ENCODE assay signal across 1 cellular context in genomic region chr3:14761121-14761672, GRCh38.
TF ChIP-seq lines count a peak whose summit lies in the region.

No MANE protein-coding gene starts in this region.

TF ChIP-seq in H1, 55 proteins besides CTCF, POLR2A, EP300 and RAD21:
- TF ChIP-seq NRF1 (IDR thresholded peaks at IDR 0.05; ENCODE audit: low read depth, low read length) (no peak), EZH2 (IDR thresholded peaks at IDR 0.05; ENCODE audit: low read depth, low read length, severe bottlenecking) (no peak), TAF1 (IDR thresholded peaks at IDR 0.05; ENCODE audit: low read depth, low read length) (no peak), SP2 (IDR thresholded peaks at IDR 0.05; ENCODE audit: low read length) (no peak), SIRT6 (IDR thresholded peaks at IDR 0.05; ENCODE audit: low read length) (no peak), CTBP2 (IDR thresholded peaks at IDR 0.05; ENCODE audit: borderline replicate concordance, insufficient read depth, insufficient read length, low read length) (no peak), ATF3 (IDR thresholded peaks at IDR 0.05; ENCODE audit: insufficient read depth, low read depth, low read length) (no peak), GABPA (IDR thresholded peaks at IDR 0.05; ENCODE audit: borderline replicate concordance, insufficient read depth, low read length) (no peak), YY1 (IDR thresholded peaks at IDR 0.05; ENCODE audit: low read depth, low read length) (no peak), ASH2L (IDR thresholded peaks at IDR 0.05; ENCODE audit: low read length) (no peak), HDAC6 (IDR thresholded peaks at IDR 0.05; ENCODE audit: low read depth, low read length) (no peak), MAFK (IDR thresholded peaks at IDR 0.05; ENCODE audit: low read depth, low read length) (no peak), SIX5 (IDR thresholded peaks at IDR 0.05; ENCODE audit: low read depth, low read length) (no peak)
- TF ChIP-seq, protein P1, sequence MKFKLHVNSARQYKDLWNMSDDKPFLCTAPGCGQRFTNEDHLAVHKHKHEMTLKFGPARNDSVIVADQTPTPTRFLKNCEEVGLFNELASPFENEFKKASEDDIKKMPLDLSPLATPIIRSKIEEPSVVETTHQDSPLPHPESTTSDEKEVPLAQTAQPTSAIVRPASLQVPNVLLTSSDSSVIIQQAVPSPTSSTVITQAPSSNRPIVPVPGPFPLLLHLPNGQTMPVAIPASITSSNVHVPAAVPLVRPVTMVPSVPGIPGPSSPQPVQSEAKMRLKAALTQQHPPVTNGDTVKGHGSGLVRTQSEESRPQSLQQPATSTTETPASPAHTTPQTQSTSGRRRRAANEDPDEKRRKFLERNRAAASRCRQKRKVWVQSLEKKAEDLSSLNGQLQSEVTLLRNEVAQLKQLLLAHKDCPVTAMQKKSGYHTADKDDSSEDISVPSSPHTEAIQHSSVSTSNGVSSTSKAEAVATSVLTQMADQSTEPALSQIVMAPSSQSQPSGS (IDR thresholded peaks at IDR 0.05; ENCODE audit: low read length): no peak
- TF ChIP-seq, protein P2, sequence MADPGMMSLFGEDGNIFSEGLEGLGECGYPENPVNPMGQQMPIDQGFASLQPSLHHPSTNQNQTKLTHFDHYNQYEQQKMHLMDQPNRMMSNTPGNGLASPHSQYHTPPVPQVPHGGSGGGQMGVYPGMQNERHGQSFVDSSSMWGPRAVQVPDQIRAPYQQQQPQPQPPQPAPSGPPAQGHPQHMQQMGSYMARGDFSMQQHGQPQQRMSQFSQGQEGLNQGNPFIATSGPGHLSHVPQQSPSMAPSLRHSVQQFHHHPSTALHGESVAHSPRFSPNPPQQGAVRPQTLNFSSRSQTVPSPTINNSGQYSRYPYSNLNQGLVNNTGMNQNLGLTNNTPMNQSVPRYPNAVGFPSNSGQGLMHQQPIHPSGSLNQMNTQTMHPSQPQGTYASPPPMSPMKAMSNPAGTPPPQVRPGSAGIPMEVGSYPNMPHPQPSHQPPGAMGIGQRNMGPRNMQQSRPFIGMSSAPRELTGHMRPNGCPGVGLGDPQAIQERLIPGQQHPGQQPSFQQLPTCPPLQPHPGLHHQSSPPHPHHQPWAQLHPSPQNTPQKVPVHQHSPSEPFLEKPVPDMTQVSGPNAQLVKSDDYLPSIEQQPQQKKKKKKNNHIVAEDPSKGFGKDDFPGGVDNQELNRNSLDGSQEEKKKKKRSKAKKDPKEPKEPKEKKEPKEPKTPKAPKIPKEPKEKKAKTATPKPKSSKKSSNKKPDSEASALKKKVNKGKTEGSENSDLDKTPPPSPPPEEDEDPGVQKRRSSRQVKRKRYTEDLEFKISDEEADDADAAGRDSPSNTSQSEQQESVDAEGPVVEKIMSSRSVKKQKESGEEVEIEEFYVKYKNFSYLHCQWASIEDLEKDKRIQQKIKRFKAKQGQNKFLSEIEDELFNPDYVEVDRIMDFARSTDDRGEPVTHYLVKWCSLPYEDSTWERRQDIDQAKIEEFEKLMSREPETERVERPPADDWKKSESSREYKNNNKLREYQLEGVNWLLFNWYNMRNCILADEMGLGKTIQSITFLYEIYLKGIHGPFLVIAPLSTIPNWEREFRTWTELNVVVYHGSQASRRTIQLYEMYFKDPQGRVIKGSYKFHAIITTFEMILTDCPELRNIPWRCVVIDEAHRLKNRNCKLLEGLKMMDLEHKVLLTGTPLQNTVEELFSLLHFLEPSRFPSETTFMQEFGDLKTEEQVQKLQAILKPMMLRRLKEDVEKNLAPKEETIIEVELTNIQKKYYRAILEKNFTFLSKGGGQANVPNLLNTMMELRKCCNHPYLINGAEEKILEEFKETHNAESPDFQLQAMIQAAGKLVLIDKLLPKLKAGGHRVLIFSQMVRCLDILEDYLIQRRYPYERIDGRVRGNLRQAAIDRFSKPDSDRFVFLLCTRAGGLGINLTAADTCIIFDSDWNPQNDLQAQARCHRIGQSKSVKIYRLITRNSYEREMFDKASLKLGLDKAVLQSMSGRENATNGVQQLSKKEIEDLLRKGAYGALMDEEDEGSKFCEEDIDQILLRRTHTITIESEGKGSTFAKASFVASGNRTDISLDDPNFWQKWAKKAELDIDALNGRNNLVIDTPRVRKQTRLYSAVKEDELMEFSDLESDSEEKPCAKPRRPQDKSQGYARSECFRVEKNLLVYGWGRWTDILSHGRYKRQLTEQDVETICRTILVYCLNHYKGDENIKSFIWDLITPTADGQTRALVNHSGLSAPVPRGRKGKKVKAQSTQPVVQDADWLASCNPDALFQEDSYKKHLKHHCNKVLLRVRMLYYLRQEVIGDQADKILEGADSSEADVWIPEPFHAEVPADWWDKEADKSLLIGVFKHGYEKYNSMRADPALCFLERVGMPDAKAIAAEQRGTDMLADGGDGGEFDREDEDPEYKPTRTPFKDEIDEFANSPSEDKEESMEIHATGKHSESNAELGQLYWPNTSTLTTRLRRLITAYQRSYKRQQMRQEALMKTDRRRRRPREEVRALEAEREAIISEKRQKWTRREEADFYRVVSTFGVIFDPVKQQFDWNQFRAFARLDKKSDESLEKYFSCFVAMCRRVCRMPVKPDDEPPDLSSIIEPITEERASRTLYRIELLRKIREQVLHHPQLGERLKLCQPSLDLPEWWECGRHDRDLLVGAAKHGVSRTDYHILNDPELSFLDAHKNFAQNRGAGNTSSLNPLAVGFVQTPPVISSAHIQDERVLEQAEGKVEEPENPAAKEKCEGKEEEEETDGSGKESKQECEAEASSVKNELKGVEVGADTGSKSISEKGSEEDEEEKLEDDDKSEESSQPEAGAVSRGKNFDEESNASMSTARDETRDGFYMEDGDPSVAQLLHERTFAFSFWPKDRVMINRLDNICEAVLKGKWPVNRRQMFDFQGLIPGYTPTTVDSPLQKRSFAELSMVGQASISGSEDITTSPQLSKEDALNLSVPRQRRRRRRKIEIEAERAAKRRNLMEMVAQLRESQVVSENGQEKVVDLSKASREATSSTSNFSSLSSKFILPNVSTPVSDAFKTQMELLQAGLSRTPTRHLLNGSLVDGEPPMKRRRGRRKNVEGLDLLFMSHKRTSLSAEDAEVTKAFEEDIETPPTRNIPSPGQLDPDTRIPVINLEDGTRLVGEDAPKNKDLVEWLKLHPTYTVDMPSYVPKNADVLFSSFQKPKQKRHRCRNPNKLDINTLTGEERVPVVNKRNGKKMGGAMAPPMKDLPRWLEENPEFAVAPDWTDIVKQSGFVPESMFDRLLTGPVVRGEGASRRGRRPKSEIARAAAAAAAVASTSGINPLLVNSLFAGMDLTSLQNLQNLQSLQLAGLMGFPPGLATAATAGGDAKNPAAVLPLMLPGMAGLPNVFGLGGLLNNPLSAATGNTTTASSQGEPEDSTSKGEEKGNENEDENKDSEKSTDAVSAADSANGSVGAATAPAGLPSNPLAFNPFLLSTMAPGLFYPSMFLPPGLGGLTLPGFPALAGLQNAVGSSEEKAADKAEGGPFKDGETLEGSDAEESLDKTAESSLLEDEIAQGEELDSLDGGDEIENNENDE (IDR thresholded peaks at IDR 0.05; ENCODE audit: insufficient replicate concordance, low read length): no peak
